In the genomic region with DNA sequence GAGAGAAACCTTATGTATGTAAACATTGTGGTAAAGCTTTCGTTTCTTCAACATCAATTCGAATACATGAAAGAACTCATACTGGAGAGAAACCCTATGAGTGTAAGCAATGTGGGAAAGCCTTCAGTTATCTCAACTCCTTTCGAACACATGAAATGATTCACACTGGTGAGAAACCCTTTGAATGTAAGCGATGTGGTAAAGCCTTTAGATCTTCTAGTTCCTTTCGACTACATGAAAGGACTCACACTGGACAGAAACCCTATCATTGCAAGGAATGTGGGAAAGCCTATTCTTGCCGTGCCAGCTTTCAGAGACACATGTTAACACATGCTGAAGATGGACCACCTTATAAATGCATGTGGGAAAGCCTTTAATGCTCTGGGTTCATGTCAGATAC, we compare ENCODE assay signal across 15 cellular contexts.
"Had no signal": no experiment of that assay in that cellular context is flagged by ENCODE, and none has a peak within 500 bp of the region (broad histone marks: within the 10 kb centered on the region; RNA-seq: fewer than 3 reads in every experiment).

No MANE protein-coding gene starts in this region.

- H3K27ac ChIP-seq: breast epithelium, dorsolateral prefrontal cortex, heart left ventricle, left lung, parathyroid adenoma, transverse colon had no signal

- H3K27me3 Mint-ChIP-seq: activated naive CD8-positive, alpha-beta T cell; activated T-cell treated with anti-CD3 and anti-CD28 coated beads, Interleukin-2, amount 50 U/mL, for 24 hours had no signal

- H3K4me3 ChIP-seq: breast epithelium, dorsolateral prefrontal cortex, heart left ventricle, left lung, transverse colon had no signal

- H3K4me1 ChIP-seq: breast epithelium, heart left ventricle, left lung, parathyroid adenoma, transverse colon had no signal

- H3K27me3 ChIP-seq: breast epithelium, dorsolateral prefrontal cortex, heart left ventricle, left lung, transverse colon had no signal

- H2AFZ ChIP-seq: parathyroid adenoma had no signal

- H3K4me3 Mint-ChIP-seq: activated naive CD8-positive, alpha-beta T cell; activated T-cell treated with anti-CD3 and anti-CD28 coated beads, Interleukin-2, amount 50 U/mL, for 24 hours had no signal

- H3K9ac ChIP-seq: parathyroid adenoma had no signal

- DNase-seq: activated CD4-positive, alpha-beta T cell treated with anti-CD3 and anti-CD28 coated beads, Interleukin-2, amount 50 U/mL, for 4 hours; activated CD4-positive, CD25-positive, alpha-beta regulatory T cell treated with anti-CD3 and anti-CD28 coated beads, Interleukin-2, amount 50 U/mL, for 72 hours; activated effector memory CD4-positive, alpha-beta T cell treated with anti-CD3 and anti-CD28 coated beads, Interleukin-2, amount 50 U/mL, for 16 hours; activated T-cell treated with anti-CD3 and anti-CD28 coated beads, Interleukin-2, amount 50 U/mL, for 24 hours; aorta; dorsolateral prefrontal cortex; foreskin melanocyte; heart left ventricle; left lung; small intestine; SW 1271; transverse colon had no signal

- H3K27ac Mint-ChIP-seq: activated naive CD8-positive, alpha-beta T cell; activated T-cell treated with anti-CD3 and anti-CD28 coated beads, Interleukin-2, amount 50 U/mL, for 24 hours had no signal
